24 cellular contexts compared by ENCODE assay signal in genomic region chr3:175304437-175304836, GRCh38.
DNase-seq lines count a peak whose midpoint lies in the region; FAIRE-seq and TF ChIP-seq lines count a peak whose summit lies in the region.
"Had no signal": no experiment of that assay in that cellular context is flagged by ENCODE, and none has a peak within 500 bp of the region (broad histone marks: within the 10 kb centered on the region; RNA-seq: fewer than 3 reads in every experiment).

No MANE protein-coding gene starts in this region.

- H3F3A ChIP-seq in OCI-LY1 (ENCODE audit: insufficient read depth, low read length): no peaks in the 10 kb centered on the region

- H3K4me2 ChIP-seq in OCI-LY1 (ENCODE audit: low read length): peak overlapping the region; percentile 7; the same call in 1 of the 2 replicates
- H3K4me2 ChIP-seq: smooth muscle cell had no signal

- H3K27ac ChIP-seq in OCI-LY1 (ENCODE audit: low read depth, low read length, poor library complexity, severe bottlenecking) (peak overlapping the region; percentile 68), left ventricle myocardium inferior (replicated peaks) (peak overlapping the region; percentile 44)
- H3K27ac ChIP-seq: coronary artery, prostate gland, thyroid gland, VCaP had no signal

- no peaks in the 10 kb centered on the region for H3K36me3 ChIP-seq in OCI-LY1 (ENCODE audit: insufficient read depth, low read length)
- no peaks in the 10 kb centered on the region for H3K36me3 ChIP-seq in left ventricle myocardium inferior
- H3K36me3 ChIP-seq: prostate gland, thyroid gland had no signal

- no peaks in the 10 kb centered on the region for H3K9me3 ChIP-seq in OCI-LY1 (ENCODE audit: low read length)
- peaks cover 11% of the 10 kb centered on the region for H3K9me3 ChIP-seq in left ventricle myocardium inferior (replicated peaks)
- H3K9me3 ChIP-seq: Caco-2, prostate gland, thyroid gland had no signal

- H3K4me3 ChIP-seq in OCI-LY1 (ENCODE audit: low read depth, low read length, poor library complexity, severe bottlenecking) (no peak overlapping the region), left ventricle myocardium inferior (no peak overlapping the region)
- H3K4me3 ChIP-seq: coronary artery, prostate gland, smooth muscle cell, thyroid gland had no signal

- H2AFZ ChIP-seq in OCI-LY1 (ENCODE audit: low read length): no peak overlapping the region

- no peaks in the 10 kb centered on the region for H3K9me2 ChIP-seq in OCI-LY1 (ENCODE audit: low read depth, low read length)

- TF ChIP-seq CTCF in OCI-LY1 (IDR thresholded peaks at IDR 0.05; ENCODE audit: low read length) (no peak), left ventricle myocardium inferior (IDR thresholded peaks at IDR 0.05; ENCODE audit: borderline replicate concordance) (no peak)

- H3K4me1 ChIP-seq in OCI-LY1 (ENCODE audit: insufficient read depth, low read length, severe bottlenecking) (peaks cover 31% of the 10 kb centered on the region), left ventricle myocardium inferior (peaks cover 4% of the 10 kb centered on the region)
- H3K4me1 ChIP-seq: Caco-2, prostate gland, thyroid gland had no signal

- intact Hi-C loops in left ventricle myocardium inferior (cut with micrococcal nuclease): no loop called here

- no peaks in the 10 kb centered on the region for H3K27me3 ChIP-seq in OCI-LY1 (ENCODE audit: insufficient read depth, low read length)
- no peaks in the 10 kb centered on the region for H3K27me3 ChIP-seq in left ventricle myocardium inferior (ENCODE audit: low read depth)
- H3K27me3 ChIP-seq: thyroid gland had no signal

- H3K79me2 ChIP-seq in OCI-LY1 (ENCODE audit: insufficient read depth, low read length): no peaks in the 10 kb centered on the region

- FAIRE-seq in GM12892 (lab: Jason Lieb, UNC): no peak

- no peak for TF ChIP-seq POLR2A in GM12892 (IDR thresholded peaks at IDR 0.05; ENCODE audit: low read depth, low read length)

- peak; percentile 2 for DNase-seq in AG08395 (ENCODE audit: low spot score)
- DNase-seq in GM03348 (ENCODE audit: low spot score): peak; percentile 3
- DNase-seq in left ventricle myocardium inferior: peak; percentile 19
- no peak for DNase-seq in central memory CD4-positive, alpha-beta T cell
- DNase-seq in GM12892 (ENCODE audit: insufficient read length): no peak
- DNase-seq in amygdala (lab: John Stamatoyannopoulos, UW): no peak
- DNase-seq: activated CD4-positive, alpha-beta T cell treated with anti-CD3 and anti-CD28 coated beads, Interleukin-2, amount 10 ng/mL, durations not matched to agents 7 days and 5 days; AML-193; Caco-2; GOT3; midbrain; NCI-H1417 treated with DMSO at 0.1 percent for 48 hours; NCI-H510A; nephron progenitor cell; SIG-M5; stimulated activated CD4-positive, alpha-beta T cell treated with anti-CD3 and anti-CD28 coated beads, Interleukin-2, amount 100 ng/mL, for 48 hours; stimulated activated naive CD4-positive, alpha-beta T cell treated with Interleukin-2 at 50 U/mL for 16 hours; T-helper 17 cell; thyroid gland had no signal

- no peaks in the 10 kb centered on the region for H4K20me1 ChIP-seq in OCI-LY1 (ENCODE audit: insufficient read depth, low read length)

- H3K9ac ChIP-seq in OCI-LY1 (ENCODE audit: low read length): 0 out of 2 replicates have a peak overlapping the region, but pooled peaks have one; percentile 10

Comparison
In these comparisons a context has a peak if more than half of its experiments do, and no peak if none do; other contexts are left out.
1. DNase-seq: peak in AG08395 (single experiment), GM03348 (single experiment) and left ventricle myocardium inferior (single experiment); none in central memory CD4-positive, alpha-beta T cell (single experiment), GM12892 (single experiment) and amygdala (0 of 56).